ENCODE assay signal across 7 cellular contexts in the genomic region with DNA sequence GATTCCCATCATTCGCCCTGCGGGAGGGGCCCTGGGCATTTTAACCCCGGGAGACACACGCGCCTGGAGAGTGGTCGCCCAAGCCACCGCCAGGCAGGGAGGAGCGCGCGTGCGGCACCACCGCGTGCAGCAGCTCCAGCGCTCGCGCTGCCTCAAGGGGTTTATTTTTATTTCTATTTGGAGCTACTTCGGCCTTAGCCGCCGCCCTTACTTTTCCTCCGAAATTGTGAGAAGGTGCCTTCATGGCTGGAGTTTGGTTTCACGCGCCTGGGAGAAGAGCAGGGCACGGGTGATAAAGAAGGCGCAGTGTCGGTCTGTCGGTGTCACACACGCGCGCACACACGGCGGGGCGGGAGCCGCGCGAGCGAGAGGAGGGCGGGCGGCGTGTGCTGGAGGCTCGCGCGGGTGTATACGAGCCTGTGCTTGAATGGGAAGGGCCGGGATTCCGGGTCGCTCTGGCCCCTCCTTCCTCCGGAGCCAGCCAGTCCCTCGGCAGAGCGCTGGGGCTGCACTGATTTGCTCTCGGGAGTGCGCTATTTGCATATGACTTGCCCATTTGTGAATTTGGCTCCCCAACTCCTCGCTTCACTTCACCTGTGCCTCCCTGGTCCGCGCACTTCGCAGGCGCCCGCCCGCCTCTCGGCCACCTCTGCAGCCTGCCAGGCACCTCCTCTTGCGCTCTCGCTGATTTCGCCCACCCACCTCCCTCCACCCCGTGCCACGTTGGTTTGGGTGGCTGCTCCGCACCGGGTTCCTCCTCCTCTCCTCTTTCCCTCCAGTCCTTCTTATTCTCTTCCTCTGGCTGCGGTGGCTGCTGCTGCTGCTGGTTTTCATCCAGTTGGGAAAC.
A peak's percentile ranks its signal among the peaks of the same experiment; 100 is the strongest.
DNase-seq lines count a peak whose midpoint lies in the region; ATAC-seq and TF ChIP-seq lines count a peak whose summit lies in the region.

No MANE protein-coding gene starts in this region.

- 2 to 3% methylated on average over 57 to 62 of the region's 67 CpGs for WGBS in GM23248 (ENCODE audit: low coverage in 1 of 2, low lambda C conversion rate in 2 of 2, missing lambda C conversion rate in 2 of 2), 2 experiments
- 0 to 1% (median 1%) methylated on average over 57 to 67 of the region's 67 CpGs for WGBS in psoas muscle, 3 donors

- H3K9me3 ChIP-seq in GM23248 (ENCODE audit: low read depth) (no peaks in the 10 kb centered on the region), psoas muscle (no peaks in the 10 kb centered on the region)

- intact Hi-C loops in psoas muscle (cut with DNase I) = loop anchor here in 1 of 2 donors (5.0 kb wide), 1 partner anchor 138 kb away; no protein-coding TSS in a partner anchor

- H3K9me2 ChIP-seq in GM23248 (ENCODE audit: insufficient read depth) = no peaks in the 10 kb centered on the region

- H4K20me1 ChIP-seq in GM23248 (ENCODE audit: insufficient read depth) = no peaks in the 10 kb centered on the region

- no peaks in the 10 kb centered on the region for H3F3A ChIP-seq in GM23248 (ENCODE audit: insufficient read depth)

- TF ChIP-seq CTCF in astrocyte of the spinal cord (IDR thresholded peaks at IDR 0.05; ENCODE audit: low read depth, low read length) (no peak), psoas muscle (IDR thresholded peaks at IDR 0.05) (no peak)

- H3K4me2 ChIP-seq in GM23248 (ENCODE audit: unreplicated experiment) = peak overlapping the region; percentile 65

- H3K27me3 ChIP-seq in GM23248 (replicated peaks; ENCODE audit: insufficient read depth) = peaks cover 59% of the 10 kb centered on the region
- H3K27me3 ChIP-seq in psoas muscle (ENCODE audit: insufficient read depth in 3 of 3, low read length in 2 of 3) = peaks cover 6 to 42% (median 8%) of the 10 kb centered on the region in 3 donors

- H3K27ac ChIP-seq in GM23248 (no peak overlapping the region), psoas muscle (no peak overlapping the region)

- in situ Hi-C loops in GM23248 (cut with MboI) (no loop called here), astrocyte of the spinal cord (cut with HindIII; ENCODE audit: low sequenced_read_pairs) (no loop called here)

- peak; percentile 96 to 100 (median 98) for ATAC-seq in psoas muscle
- ATAC-seq in GM21515 (IDR thresholded peaks at IDR 0.05; ENCODE audit: unreplicated experiment) = no peak

- no peaks in the 10 kb centered on the region for H3K4me1 ChIP-seq in GM23248 (ENCODE audit: insufficient read depth)
- no peaks in the 10 kb centered on the region for H3K4me1 ChIP-seq in psoas muscle

- no peak overlapping the region for H3K9ac ChIP-seq in GM23248

- DNase-seq in GM23248 (peak; percentile 78), NCI-H2081 treated with DMSO at 0.1 percent for 48 hours (lab: John Stamatoyannopoulos, UW) (peak; percentile 77), astrocyte of the spinal cord (ENCODE audit: low read depth, low spot score) (peak; percentile 91), hepatic stellate cell (ENCODE audit: low spot score) (peak; percentile 81), psoas muscle (peak; percentile 47 to 82)
- DNase-seq in stimulated activated naive CD4-positive, alpha-beta T cell treated with Interleukin-2 at 50 U/mL for 16 hours (lab: John Stamatoyannopoulos, UW) = no peak

- no peaks in the 10 kb centered on the region for H3K79me2 ChIP-seq in GM23248 (ENCODE audit: insufficient read depth)

- H2AFZ ChIP-seq in GM23248 = peak overlapping the region; percentile 73

- H3K4me3 ChIP-seq in GM23248 = peak overlapping the region; percentile 69
- H3K4me3 ChIP-seq in astrocyte of the spinal cord (ENCODE audit: low read depth, low read length) = peak overlapping the region; percentile 64
- H3K4me3 ChIP-seq in psoas muscle = peak overlapping the region; percentile 69

- H3K36me3 ChIP-seq in GM23248 (ENCODE audit: low read depth) (no peaks in the 10 kb centered on the region), psoas muscle (ENCODE audit: insufficient read depth in 1 of 2, low read depth in 1 of 2) (no peaks in the 10 kb centered on the region)
